In genomic region chr1:220551001-220551400, GRCh38 we compare ENCODE assay signal across 29 cellular contexts. TPM values are rescaled to one million over a fixed set of nuclear protein-coding genes. Genes with fewer than 3 reads are reported as not detected.
"Had no signal": no experiment of that assay in that cellular context is flagged by ENCODE, and none has a peak within 500 bp of the region (broad histone marks: within the 10 kb centered on the region; RNA-seq: fewer than 3 reads in every experiment).

No MANE protein-coding gene starts in this region.

- H3K4me3 ChIP-seq: cardiac muscle cell, SK-N-MC had no signal

- DNase-seq: activated CD4-positive, alpha-beta memory T cell treated with anti-CD3 and anti-CD28 coated beads, Interleukin-2, amount 10 ng/mL, durations not matched to agents 7 days and 5 days; activated CD4-positive, alpha-beta T cell treated with anti-CD3 and anti-CD28 coated beads for 36 hours; activated CD4-positive, alpha-beta T cell treated with anti-CD3 and anti-CD28 coated beads, Interleukin-2, amount 50 U/mL, for 1 hour; activated CD4-positive, CD25-positive, alpha-beta regulatory T cell; activated gamma-delta T cell; activated naive CD4-positive, alpha-beta T cell treated with anti-CD3 and anti-CD28 coated beads for 36 hours; activated T-cell treated with anti-CD3 and anti-CD28 coated beads for 4 hours; activated T-cell treated with anti-CD3 and anti-CD28 coated beads, Interleukin-2, amount 50 U/mL, for 48 hours; amygdala; brain microvascular endothelial cell; IMR-90; Kasumi-1; KBM-7; NCI-H1105 treated with DMSO at 0.1 percent for 48 hours; NCI-H1436 treated with DMSO at 0.1 percent for 48 hours; NCI-H187; NCI-H2081; NCI-H2227 treated with DMSO at 0.1 percent for 48 hours; NCI-H446 treated with DMSO at 0.1 percent for 48 hours; NCI-H526 treated with DMSO at 0.1 percent for 48 hours; PC-3; SIG-M5; T-cell; T-helper 2 cell; T1000 had no signal

- H3K36me3 ChIP-seq: brain microvascular endothelial cell, cardiac muscle cell had no signal

- H3K27me3 ChIP-seq: brain microvascular endothelial cell, cardiac muscle cell had no signal

- H3K27ac ChIP-seq: brain microvascular endothelial cell, cardiac muscle cell, SK-N-MC had no signal

- ATAC-seq: activated CD4-positive, alpha-beta T cell treated with anti-CD3 and anti-CD28 coated beads for 36 hours; activated T-helper 17 cell treated with anti-CD3 and anti-CD28 coated beads, Interleukin-2, amount 50 U/mL, for 72 hours; PC-3; T-cell had no signal

RNA-seq across cellular contexts. Expression of gene MARK1, which starts 23.1 kb away (rescaled TPM):
- total RNA-seq: activated CD4-positive, alpha-beta memory T cell treated with anti-CD3 and anti-CD28 coated beads, Interleukin-2, amount 10 ng/mL, durations not matched to agents 7 days and 5 days; activated CD4-positive, alpha-beta T cell treated with anti-CD3 and anti-CD28 coated beads for 36 hours; activated CD8-positive, alpha-beta memory T cell treated with anti-CD3 and anti-CD28 coated beads for 36 hours; activated naive CD4-positive, alpha-beta T cell treated with anti-CD3 and anti-CD28 coated beads for 36 hours; IMR-90; T-cell had no signal
- polyA plus RNA-seq: IMR-90 had no signal
